19 cellular contexts compared by ENCODE assay signal in genomic region chr14:58992935-58993334, GRCh38.
"Had no signal": no experiment of that assay in that cellular context is flagged by ENCODE, and none has a peak within 500 bp of the region (broad histone marks: within the 10 kb centered on the region; RNA-seq: fewer than 3 reads in every experiment).

No MANE protein-coding gene starts in this region.

- H3K79me2 ChIP-seq: hepatocyte had no signal

- H3K4me2 ChIP-seq: hepatocyte had no signal

- H3K4me1 ChIP-seq: esophagus squamous epithelium, psoas muscle, right lobe of liver, tibial artery, upper lobe of left lung, vagina had no signal

- DNase-seq: effector memory CD4-positive, alpha-beta T cell; esophagus squamous epithelium; foreskin melanocyte; head of caudate nucleus; kidney glomerular epithelial cell; mucosa of descending colon; naive thymus-derived CD8-positive, alpha-beta T cell; psoas muscle; retina; right lobe of liver; stimulated activated CD4-positive, alpha-beta T cell treated with anti-CD3 and anti-CD28 coated beads, Interleukin-4, amount 100 ng/mL, for 1 hour; stimulated activated CD8-positive, alpha-beta memory T cell treated with anti-CD3 and anti-CD28 coated beads, Interleukin-4, amount 100 ng/mL, for 48 hours; stimulated activated naive CD8-positive, alpha-beta T cell treated with anti-CD3 and anti-CD28 coated beads, Interleukin-15, Interleukin-2, amounts not matched to agents 100 U/mL and 50 U/mL, for 24 hours; tibial artery; upper lobe of left lung had no signal

- ATAC-seq: mucosa of descending colon; naive thymus-derived CD8-positive, alpha-beta T cell; psoas muscle; right lobe of liver; stimulated activated effector memory CD8-positive, alpha-beta T cell treated with anti-CD3 and anti-CD28 coated beads, Interleukin-12 subunit alpha, Interleukin-12 subunit beta, amount 100 ng/mL, for 72 hours; stimulated activated naive CD8-positive, alpha-beta T cell treated with anti-CD3 and anti-CD28 coated beads, Interleukin-15, Interleukin-2, amounts not matched to agents 100 U/mL and 50 U/mL, for 24 hours had no signal

- H3K4me3 ChIP-seq: esophagus squamous epithelium, hepatocyte, mucosa of descending colon, psoas muscle, right lobe of liver, tibial artery, upper lobe of left lung, vagina had no signal

- H3K27me3 ChIP-seq: esophagus squamous epithelium, hepatocyte, neutrophil, right lobe of liver, tibial artery, upper lobe of left lung, vagina had no signal

- H2AFZ ChIP-seq: hepatocyte had no signal

- H3K27ac ChIP-seq: esophagus squamous epithelium, hepatocyte, neutrophil, psoas muscle, right lobe of liver, tibial artery, upper lobe of left lung, vagina had no signal

- H3K9me3 ChIP-seq: mucosa of descending colon, psoas muscle, right lobe of liver, tibial artery, upper lobe of left lung, vagina had no signal

- H3K36me3 ChIP-seq: esophagus squamous epithelium, neutrophil, right lobe of liver, tibial artery, upper lobe of left lung, vagina had no signal
